Comparison of ENCODE assay signal across 2 cellular contexts in the genomic region with DNA sequence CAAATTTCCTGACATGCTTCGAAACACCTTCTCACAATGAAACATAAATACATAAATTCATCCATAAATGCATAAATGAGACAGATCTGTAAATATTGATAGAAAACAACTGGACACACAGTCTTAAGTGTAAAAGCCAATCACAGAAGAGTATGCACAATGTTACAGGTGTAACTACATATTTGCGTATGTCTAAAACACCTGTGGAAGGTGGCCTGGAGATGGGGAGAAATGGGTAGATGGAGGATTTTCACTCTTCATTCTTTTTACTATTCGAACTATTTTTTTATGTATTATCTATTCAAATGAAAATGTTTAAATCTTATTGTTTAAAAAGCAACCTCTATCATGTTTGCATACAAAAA.
TF ChIP-seq lines count a peak whose summit lies in the region.

No MANE protein-coding gene starts in this region.

TF ChIP-seq in H1, 55 proteins besides CTCF, POLR2A, EP300 and RAD21:
- TF ChIP-seq POU5F1 (IDR thresholded peaks at IDR 0.05; ENCODE audit: low read depth, low read length) = no peak
- no peak for TF ChIP-seq ASH2L (IDR thresholded peaks at IDR 0.05; ENCODE audit: low read length)
- TF ChIP-seq CREB1 (IDR thresholded peaks at IDR 0.05) = no peak
- TF ChIP-seq TCF12 (IDR thresholded peaks at IDR 0.05; ENCODE audit: low read depth, low read length) = no peak
- TF ChIP-seq FOSL1 (IDR thresholded peaks at IDR 0.05; ENCODE audit: insufficient read depth, low read depth, low read length) = no peak
- TF ChIP-seq MAX (IDR thresholded peaks at IDR 0.05) = no peak
- TF ChIP-seq, protein P1, sequence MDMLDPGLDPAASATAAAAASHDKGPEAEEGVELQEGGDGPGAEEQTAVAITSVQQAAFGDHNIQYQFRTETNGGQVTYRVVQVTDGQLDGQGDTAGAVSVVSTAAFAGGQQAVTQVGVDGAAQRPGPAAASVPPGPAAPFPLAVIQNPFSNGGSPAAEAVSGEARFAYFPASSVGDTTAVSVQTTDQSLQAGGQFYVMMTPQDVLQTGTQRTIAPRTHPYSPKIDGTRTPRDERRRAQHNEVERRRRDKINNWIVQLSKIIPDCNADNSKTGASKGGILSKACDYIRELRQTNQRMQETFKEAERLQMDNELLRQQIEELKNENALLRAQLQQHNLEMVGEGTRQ (IDR thresholded peaks at IDR 0.05; ENCODE audit: low read length) = no peak
- no peak for TF ChIP-seq HDAC2 (IDR thresholded peaks at IDR 0.05; ENCODE audit: borderline replicate concordance in 1 of 2, low read depth in 2 of 2, low read length in 2 of 2)
- no peak for TF ChIP-seq TAF1 (IDR thresholded peaks at IDR 0.05; ENCODE audit: low read depth, low read length)
- no peak for TF ChIP-seq KDM5A (IDR thresholded peaks at IDR 0.05; ENCODE audit: low read length)
- no peak for TF ChIP-seq RBBP5 (IDR thresholded peaks at IDR 0.05; ENCODE audit: borderline replicate concordance, low read depth, low read length)
- no peak for TF ChIP-seq TBP (IDR thresholded peaks at IDR 0.05; ENCODE audit: low read depth, low read length)
- TF ChIP-seq SAP30 (IDR thresholded peaks at IDR 0.05; ENCODE audit: insufficient read depth, insufficient replicate concordance, low read length) = no peak
- no peak for TF ChIP-seq YY1 (IDR thresholded peaks at IDR 0.05; ENCODE audit: low read depth, low read length)
- TF ChIP-seq GABPA (IDR thresholded peaks at IDR 0.05; ENCODE audit: borderline replicate concordance, insufficient read depth, low read length) = no peak
- no peak for TF ChIP-seq KDM1A (IDR thresholded peaks at IDR 0.05; ENCODE audit: borderline replicate concordance, low read length)

TF ChIP-seq in HEK293T, 16 proteins besides CTCF, POLR2A, EP300 and RAD21:
- TF ChIP-seq FOXA1 (IDR thresholded peaks at IDR 0.05) (no peak), FOXM1 (IDR thresholded peaks at IDR 0.05; ENCODE audit: borderline replicate concordance) (no peak), SP1 (IDR thresholded peaks at IDR 0.05) (no peak), BHLHE40 (IDR thresholded peaks at IDR 0.05; ENCODE audit: borderline replicate concordance) (no peak), TARDBP (IDR thresholded peaks at IDR 0.05) (no peak), LEF1 (IDR thresholded peaks at IDR 0.05; ENCODE audit: borderline replicate concordance) (no peak), ARNT (IDR thresholded peaks at IDR 0.05) (no peak)
- TF ChIP-seq, protein P2, sequence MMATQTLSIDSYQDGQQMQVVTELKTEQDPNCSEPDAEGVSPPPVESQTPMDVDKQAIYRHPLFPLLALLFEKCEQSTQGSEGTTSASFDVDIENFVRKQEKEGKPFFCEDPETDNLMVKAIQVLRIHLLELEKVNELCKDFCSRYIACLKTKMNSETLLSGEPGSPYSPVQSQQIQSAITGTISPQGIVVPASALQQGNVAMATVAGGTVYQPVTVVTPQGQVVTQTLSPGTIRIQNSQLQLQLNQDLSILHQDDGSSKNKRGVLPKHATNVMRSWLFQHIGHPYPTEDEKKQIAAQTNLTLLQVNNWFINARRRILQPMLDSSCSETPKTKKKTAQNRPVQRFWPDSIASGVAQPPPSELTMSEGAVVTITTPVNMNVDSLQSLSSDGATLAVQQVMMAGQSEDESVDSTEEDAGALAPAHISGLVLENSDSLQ (IDR thresholded peaks at IDR 0.05) = no peak
